Comparison of ENCODE assay signal across 16 cellular contexts in genomic region chr17:81885454-81885853, GRCh38. TPM values are rescaled to one million over a fixed set of nuclear protein-coding genes. Genes with fewer than 3 reads are reported as not detected.
DNase-seq lines count a peak whose midpoint lies in the region; ATAC-seq and TF ChIP-seq lines count a peak whose summit lies in the region.
"Had no signal": no experiment of that assay in that cellular context is flagged by ENCODE, and none has a peak within 500 bp of the region (broad histone marks: within the 10 kb centered on the region; RNA-seq: fewer than 3 reads in every experiment).

No MANE protein-coding gene starts in this region.

- no peak overlapping the region for H3K4me3 ChIP-seq in naive thymus-derived CD4-positive, alpha-beta T cell (ENCODE audit: low read length)
- no peak overlapping the region for H3K4me3 ChIP-seq in ascending aorta

- H3K9me3 ChIP-seq in CD4-positive, alpha-beta T cell (ENCODE audit: control insufficient read depth, low read length): no peaks in the 10 kb centered on the region
- H3K9me3 ChIP-seq in naive thymus-derived CD4-positive, alpha-beta T cell (ENCODE audit: control insufficient read depth in 2 of 3, low read length in 3 of 3): no peaks in the 10 kb centered on the region
- H3K9me3 ChIP-seq in ascending aorta: no peaks in the 10 kb centered on the region

- no peaks in the 10 kb centered on the region for H3K27me3 ChIP-seq in CD4-positive, alpha-beta T cell (ENCODE audit: control insufficient read depth, insufficient read depth, low read length)
- no peaks in the 10 kb centered on the region for H3K27me3 ChIP-seq in naive thymus-derived CD4-positive, alpha-beta T cell (ENCODE audit: control insufficient read depth in 2 of 2, insufficient read depth in 2 of 2, low read length in 2 of 2)
- no peaks in the 10 kb centered on the region for H3K27me3 ChIP-seq in ascending aorta

- H3K27ac ChIP-seq in CD4-positive, alpha-beta T cell (ENCODE audit: low read depth, low read length): no peak overlapping the region
- H3K27ac ChIP-seq in naive thymus-derived CD4-positive, alpha-beta T cell (ENCODE audit: low read depth, low read length): no peak overlapping the region
- H3K27ac ChIP-seq in ascending aorta: peak overlapping the region in 1 of 2 donors; percentile 48

- DNase-seq in CD4-positive, alpha-beta T cell: no peak
- no peak for DNase-seq in activated naive CD8-positive, alpha-beta T cell treated with anti-CD3 and anti-CD28 coated beads for 36 hours
- no peak for DNase-seq in naive thymus-derived CD4-positive, alpha-beta T cell
- no peak for DNase-seq in AG08395 (ENCODE audit: low spot score)
- DNase-seq in iPS-NIHi7 (ENCODE audit: extremely low spot score): no peak
- no peak for DNase-seq in ascending aorta (ENCODE audit: low spot score in 2 of 2)
- DNase-seq: AML-193; DMS 273 treated with DMSO at 0.1 percent for 48 hours; effector memory CD4-positive, alpha-beta T cell; left ventricle myocardium superior; naive thymus-derived CD8-positive, alpha-beta T cell; NCI-H2029; retina; substantia nigra had no signal

- in situ Hi-C loops in GM18951 (cut with MboI; ENCODE audit: low sequenced_read_pairs, unreplicated experiment): no loop called here

- peak overlapping the region; percentile 38 for H3K4me3 Mint-ChIP-seq in CD4-positive, alpha-beta T cell
- H3K4me3 Mint-ChIP-seq in activated naive CD8-positive, alpha-beta T cell treated with anti-CD3 and anti-CD28 coated beads for 36 hours: peak overlapping the region; percentile 14
- H3K4me3 Mint-ChIP-seq in naive thymus-derived CD4-positive, alpha-beta T cell: no peak overlapping the region

- POLR2A ChIA-PET in CD4-positive, alpha-beta T cell (lab: Charles Lee): interaction anchor here (1.1 to 1.5 kb wide), 2 partner anchors 15 to 18 kb away, joined by 3 to 5 read pairs; no protein-coding TSS in a partner anchor
- POLR2A ChIA-PET in naive thymus-derived CD4-positive, alpha-beta T cell (lab: Charles Lee): interaction anchor here (1.3 kb wide), 1 partner anchor 16 kb away, joined by 3 read pairs; no protein-coding TSS in a partner anchor

- intact Hi-C loops in CD4-positive, alpha-beta T cell (cut with DNase I, micrococcal nuclease): no loop called here
- intact Hi-C loops in naive thymus-derived CD4-positive, alpha-beta T cell (cut with micrococcal nuclease): no loop called here
- intact Hi-C loops in ascending aorta (cut with DNase I): no loop called here

- CTCF ChIA-PET in CD4-positive, alpha-beta T cell (lab: Charles Lee): no interaction called here
- CTCF ChIA-PET in naive thymus-derived CD4-positive, alpha-beta T cell (lab: Charles Lee): no interaction called here

- H3K9me3 Mint-ChIP-seq in CD4-positive, alpha-beta T cell: no peaks in the 10 kb centered on the region
- no peaks in the 10 kb centered on the region for H3K9me3 Mint-ChIP-seq in activated naive CD8-positive, alpha-beta T cell treated with anti-CD3 and anti-CD28 coated beads for 36 hours
- peaks cover 0 to 1% (median 0%) of the 10 kb centered on the region in 11 donors for H3K9me3 Mint-ChIP-seq in naive thymus-derived CD4-positive, alpha-beta T cell
- H3K9me3 Mint-ChIP-seq: naive thymus-derived CD8-positive, alpha-beta T cell had no signal

- TF ChIP-seq CTCF in CD4-positive, alpha-beta T cell (IDR thresholded peaks at IDR 0.05): no peak
- no peak for TF ChIP-seq CTCF in ascending aorta (IDR thresholded peaks at IDR 0.05)

- peaks cover 79% of the 10 kb centered on the region for H3K36me3 Mint-ChIP-seq in CD4-positive, alpha-beta T cell (ENCODE audit: low read depth)
- peaks cover 58% of the 10 kb centered on the region for H3K36me3 Mint-ChIP-seq in activated naive CD8-positive, alpha-beta T cell treated with anti-CD3 and anti-CD28 coated beads for 36 hours
- peaks cover 5 to 31% (median 10%) of the 10 kb centered on the region in 5 donors for H3K36me3 Mint-ChIP-seq in naive thymus-derived CD4-positive, alpha-beta T cell

- peaks cover 5% of the 10 kb centered on the region for H3K4me1 Mint-ChIP-seq in CD4-positive, alpha-beta T cell (ENCODE audit: low read depth)
- peaks cover 12% of the 10 kb centered on the region for H3K4me1 Mint-ChIP-seq in activated naive CD8-positive, alpha-beta T cell treated with anti-CD3 and anti-CD28 coated beads for 36 hours
- peaks cover 0 to 23% (median 20%) of the 10 kb centered on the region in 7 donors for H3K4me1 Mint-ChIP-seq in naive thymus-derived CD4-positive, alpha-beta T cell

- ATAC-seq in CD4-positive, alpha-beta T cell (ENCODE audit: poor library complexity): no peak
- no peak for ATAC-seq in naive thymus-derived CD4-positive, alpha-beta T cell
- ATAC-seq in HG02623 (IDR thresholded peaks at IDR 0.05; ENCODE audit: unreplicated experiment): no peak
- ATAC-seq: naive thymus-derived CD8-positive, alpha-beta T cell had no signal

- H3K36me3 ChIP-seq in naive thymus-derived CD4-positive, alpha-beta T cell (ENCODE audit: control insufficient read depth in 2 of 3, insufficient read depth in 3 of 3, low read length in 3 of 3): peaks cover 14 to 74% (median 20%) of the 10 kb centered on the region in 3 experiments
- peaks cover 45 to 55% of the 10 kb centered on the region in 2 donors for H3K36me3 ChIP-seq in ascending aorta

- no peak overlapping the region for H3K27ac Mint-ChIP-seq in CD4-positive, alpha-beta T cell
- peak overlapping the region; percentile 46 for H3K27ac Mint-ChIP-seq in activated naive CD8-positive, alpha-beta T cell treated with anti-CD3 and anti-CD28 coated beads for 36 hours
- peak overlapping the region in 5 of 9 donors; percentile 24 to 85 (median 46) for H3K27ac Mint-ChIP-seq in naive thymus-derived CD4-positive, alpha-beta T cell

- H3K27me3 Mint-ChIP-seq in CD4-positive, alpha-beta T cell: no peaks in the 10 kb centered on the region
- no peaks in the 10 kb centered on the region for H3K27me3 Mint-ChIP-seq in activated naive CD8-positive, alpha-beta T cell treated with anti-CD3 and anti-CD28 coated beads for 36 hours
- no peaks in the 10 kb centered on the region for H3K27me3 Mint-ChIP-seq in naive thymus-derived CD4-positive, alpha-beta T cell
- H3K27me3 Mint-ChIP-seq: naive thymus-derived CD8-positive, alpha-beta T cell had no signal

- TF ChIP-seq POLR2A in GM18951 (IDR thresholded peaks at IDR 0.05; ENCODE audit: extremely low read depth, insufficient read depth, insufficient read length): peak; percentile 18

- peaks cover 4 to 11% of the 10 kb centered on the region in 2 donors for H3K4me1 ChIP-seq in naive thymus-derived CD4-positive, alpha-beta T cell (ENCODE audit: control insufficient read depth in 2 of 2, insufficient read depth in 2 of 2, low read length in 2 of 2)
- peaks cover 6 to 12% of the 10 kb centered on the region in 2 donors for H3K4me1 ChIP-seq in ascending aorta

RNA-seq across cellular contexts. Expression of gene ALYREF, which starts 5.9 kb away (rescaled TPM):
- total RNA-seq in CD4-positive, alpha-beta T cell: 100 to 1,000 TPM in 1 of 2 experiments, 10 to 100 TPM in 1; 93.3 to 101 TPM
- 100 to 1,000 TPM; 306 to 311 TPM for total RNA-seq in activated naive CD8-positive, alpha-beta T cell treated with anti-CD3 and anti-CD28 coated beads for 36 hours
- 100 to 1,000 TPM in 1 of 5 experiments, 10 to 100 TPM in 4; 38.3 to 159 (median 83.2) TPM for total RNA-seq in naive thymus-derived CD4-positive, alpha-beta T cell
- polyA plus RNA-seq in naive thymus-derived CD4-positive, alpha-beta T cell: 10 to 100 TPM; 28.5 to 31.5 TPM
- total RNA-seq in ascending aorta: 31.8 TPM

RNA-seq across cellular contexts. Expression of gene ANAPC11, which starts 6.1 kb away (rescaled TPM):
- total RNA-seq in CD4-positive, alpha-beta T cell: 10 to 100 TPM; 27.9 to 28.9 TPM
- total RNA-seq in activated naive CD8-positive, alpha-beta T cell treated with anti-CD3 and anti-CD28 coated beads for 36 hours: 100 to 1,000 TPM; 119 to 126 TPM
- 100 to 1,000 TPM in 1 of 5 experiments, 10 to 100 TPM in 4; 30.8 to 106 (median 40.5) TPM for total RNA-seq in naive thymus-derived CD4-positive, alpha-beta T cell
- 100 to 1,000 TPM; 245 to 278 TPM for polyA plus RNA-seq in naive thymus-derived CD4-positive, alpha-beta T cell
- total RNA-seq in ascending aorta: 108 TPM

RNA-seq across cellular contexts. Expression of gene ARHGDIA, which starts 14.3 kb away (rescaled TPM):
- 100 to 1,000 TPM; 706 to 715 TPM for total RNA-seq in CD4-positive, alpha-beta T cell
- 100 to 1,000 TPM; 556 to 594 TPM for total RNA-seq in activated naive CD8-positive, alpha-beta T cell treated with anti-CD3 and anti-CD28 coated beads for 36 hours
- total RNA-seq in naive thymus-derived CD4-positive, alpha-beta T cell: 100 to 1,000 TPM; 308 to 671 (median 465) TPM
- 100 to 1,000 TPM in 1 of 2 donors, 10 to 100 TPM in 1; 66.5 to 140 TPM for polyA plus RNA-seq in naive thymus-derived CD4-positive, alpha-beta T cell
- total RNA-seq in ascending aorta: 314 TPM

RNA-seq across cellular contexts. Expression of gene NPB, which starts 16.6 kb away (rescaled TPM):
- under 1 TPM in 1 of 2 experiments, not detected in 1; 0.20 TPM for total RNA-seq in CD4-positive, alpha-beta T cell
- total RNA-seq in activated naive CD8-positive, alpha-beta T cell treated with anti-CD3 and anti-CD28 coated beads for 36 hours: under 1 TPM in 1 of 2 experiments, not detected in 1; 0.47 TPM
- total RNA-seq in naive thymus-derived CD4-positive, alpha-beta T cell: under 1 TPM in 4 of 5 experiments, not detected in 1; 0.29 to 0.59 (median 0.54) TPM
- polyA plus RNA-seq in naive thymus-derived CD4-positive, alpha-beta T cell: under 1 TPM in 1 of 2 donors, not detected in 1; 0.20 TPM
- total RNA-seq in ascending aorta: 1.5 TPM
- polyA plus RNA-seq: naive thymus-derived CD8-positive, alpha-beta T cell had no signal

RNA-seq across cellular contexts. Expression of gene P4HB, which starts 25.1 kb away (rescaled TPM):
- 100 to 1,000 TPM; 223 to 233 TPM for total RNA-seq in CD4-positive, alpha-beta T cell
- 100 to 1,000 TPM; 395 to 405 TPM for total RNA-seq in activated naive CD8-positive, alpha-beta T cell treated with anti-CD3 and anti-CD28 coated beads for 36 hours
- total RNA-seq in naive thymus-derived CD4-positive, alpha-beta T cell: 100 to 1,000 TPM; 188 to 568 (median 304) TPM
- 100 to 1,000 TPM; 161 to 224 TPM for polyA plus RNA-seq in naive thymus-derived CD4-positive, alpha-beta T cell
- 670 TPM for total RNA-seq in ascending aorta

Comparison
In these comparisons a context has a peak if more than half of its experiments do, and no peak if none do; other contexts are left out.
1. H3K4me3 Mint-ChIP-seq: peak in CD4-positive, alpha-beta T cell (single experiment) and activated naive CD8-positive, alpha-beta T cell treated with anti-CD3 and anti-CD28 coated beads for 36 hours (single experiment); none in naive thymus-derived CD4-positive, alpha-beta T cell (0 of 10).